Comparison of ENCODE assay signal across 8 cellular contexts in genomic region chr14:32938719-32939253, GRCh38. TPM values are rescaled to one million over a fixed set of nuclear protein-coding genes. Genes with fewer than 3 reads are reported as not detected.
A peak's percentile ranks its signal among the peaks of the same experiment; 100 is the strongest.
DNase-seq lines count a peak whose midpoint lies in the region; ATAC-seq and TF ChIP-seq lines count a peak whose summit lies in the region.

Gene NPAS3, plus strand, starts transcription at chr14:32938879.

- no peaks in the 10 kb centered on the region for H3K36me3 ChIP-seq in aorta (ENCODE audit: control insufficient read depth in 1 of 2, insufficient read depth in 2 of 2, low read length in 1 of 2)

- WGBS in aorta, 2 donors, result 0 to 1% methylated on average over 30 to 92 of the region's 92 CpGs

- H3K9me3 ChIP-seq in aorta (ENCODE audit: control insufficient read depth, low read length), result no peaks in the 10 kb centered on the region

- peak; percentile 1 for ATAC-seq in aorta (ENCODE audit: low FRiP score)
- no peak for ATAC-seq in GM21737 (IDR thresholded peaks at IDR 0.05; ENCODE audit: unreplicated experiment)

- DNase-seq in NCI-H748 (lab: John Stamatoyannopoulos, UW; ENCODE audit: unreplicated experiment) (peak; percentile 60), NCI-H748 treated with DMSO at 0.1 percent for 48 hours (lab: John Stamatoyannopoulos, UW) (no peak), NCI-H1092 (lab: John Stamatoyannopoulos, UW) (peak; percentile 26), dorsolateral prefrontal cortex (peak in 2 of 10 donors; percentile 35 to 57), midbrain (lab: John Stamatoyannopoulos, UW) (peak; percentile 69), aorta (peak in 1 of 2 donors; percentile 75), NCI-H510A treated with DMSO at 0.1 percent for 48 hours (lab: John Stamatoyannopoulos, UW) (no peak)

- H3K4me3 ChIP-seq in dorsolateral prefrontal cortex (peak within 1 kb of the TSS; percentile 36 to 79 (median 68)), aorta (ENCODE audit: low read length in 2 of 2) (peak within 1 kb of the TSS; percentile 97 to 100)

- H3K27ac ChIP-seq in dorsolateral prefrontal cortex, result peak within 1 kb of the TSS; percentile 77 to 98 (median 93)
- H3K27ac ChIP-seq in aorta (ENCODE audit: low read depth in 1 of 2, low read length in 2 of 2), result peak within 1 kb of the TSS in 1 of 2 donors; percentile 90

- TF ChIP-seq CTCF in dorsolateral prefrontal cortex (IDR thresholded peaks at IDR 0.05 in 54 of 56, conservative IDR thresholded peaks at IDR 0.05 in 2 of 56; ENCODE audit: low read depth in 1 of 56, partially characterized antibody in 56 of 56), result no peak

- intact Hi-C loops in dorsolateral prefrontal cortex (cut with DNase I), result loop anchor here (2.0 to 10.0 kb wide), 6 partner anchors 48 to 856 kb away; no protein-coding TSS in a partner anchor
- intact Hi-C loops in aorta (cut with DNase I), result loop anchor here in 1 of 2 donors (5.0 to 10.0 kb wide), 3 partner anchors 59 to 856 kb away; no protein-coding TSS in a partner anchor

- no peaks in the 10 kb centered on the region for H3K4me1 ChIP-seq in aorta (ENCODE audit: control insufficient read depth in 1 of 2, insufficient read depth in 2 of 2, low read length in 2 of 2)

- H3K27me3 ChIP-seq in dorsolateral prefrontal cortex, result peaks cover 0 to 4% (median 0%) of the 10 kb centered on the region in 45 donors
- H3K27me3 ChIP-seq in aorta (ENCODE audit: control insufficient read depth in 1 of 2, insufficient read depth in 2 of 2, low read length in 1 of 2), result no peaks in the 10 kb centered on the region

RNA-seq across cellular contexts. Expression of gene NPAS3, which starts in this region (rescaled TPM):
- total RNA-seq in dorsolateral prefrontal cortex, result 100 to 1,000 TPM in 2 of 120 experiments, 10 to 100 TPM in 118; 39.6 to 118 (median 65.9) TPM
- 1 to 10 TPM in 1 of 2 donors, under 1 TPM in 1; 0.71 to 4.3 TPM for total RNA-seq in aorta
- polyA plus RNA-seq in aorta, result under 1 TPM; 0.13 to 0.28 TPM

Comparison
In these comparisons a context has a peak if more than half of its experiments do, and no peak if none do; other contexts are left out.
1. RNA of gene NPAS3 (total RNA-seq): 39.6 to 118 TPM in dorsolateral prefrontal cortex; 0.71 to 4.3 TPM in aorta; every median in the first group is over 4 times any median in the second.
2. DNase-seq: peak in NCI-H748 (single experiment), NCI-H1092 (single experiment) and midbrain (single experiment); none in NCI-H748 treated with DMSO at 0.1 percent for 48 hours (single experiment) and NCI-H510A treated with DMSO at 0.1 percent for 48 hours (single experiment).